ENCODE assay signal across 8 cellular contexts in the genomic region with DNA sequence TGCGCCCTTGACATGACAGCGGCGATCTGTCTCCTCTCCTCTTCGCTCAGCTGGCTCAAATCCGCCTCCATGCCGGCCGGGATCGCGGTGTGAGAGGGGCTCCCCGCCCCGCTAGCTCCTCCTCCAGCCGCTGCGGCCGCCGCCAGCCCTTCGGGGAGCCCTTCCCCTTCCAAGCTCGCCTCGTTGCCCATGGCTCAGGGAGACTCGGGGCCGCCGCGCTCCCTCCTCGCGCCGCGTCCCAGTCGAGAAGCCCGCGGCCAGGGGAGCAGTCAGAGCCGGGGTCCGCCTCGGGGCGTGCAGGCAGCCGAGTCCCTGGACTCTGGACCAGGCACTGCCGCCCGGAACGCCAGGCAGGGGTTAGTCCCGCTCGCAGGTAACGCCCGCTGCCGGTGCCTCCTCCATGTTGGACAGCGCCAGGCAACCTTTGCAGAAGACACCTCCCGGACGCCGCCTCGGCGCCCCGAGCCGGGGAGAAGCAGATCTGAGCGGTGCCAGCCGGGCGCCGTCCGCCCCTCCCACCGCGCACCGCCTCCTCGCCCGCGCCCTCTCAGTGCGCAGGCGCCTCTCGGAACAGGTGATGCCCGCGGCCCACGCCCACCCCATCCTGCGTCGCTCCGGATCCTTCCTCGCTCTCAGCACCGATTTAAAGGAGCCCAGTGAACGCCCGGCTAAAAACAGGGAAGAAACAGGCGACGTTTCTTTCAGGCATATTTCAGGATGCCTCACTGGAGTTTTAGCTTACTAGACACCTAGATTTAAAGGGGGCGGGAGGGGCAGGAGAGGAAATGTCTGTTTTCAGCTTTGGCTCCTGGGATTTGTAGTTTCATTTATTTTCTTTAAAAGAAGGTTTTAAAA. TPM values are rescaled to one million over a fixed set of nuclear protein-coding genes. Genes with fewer than 3 reads are reported as not detected.
DNase-seq lines count a peak whose midpoint lies in the region; ATAC-seq, FAIRE-seq and TF ChIP-seq lines count a peak whose summit lies in the region.

A gene with protein sequence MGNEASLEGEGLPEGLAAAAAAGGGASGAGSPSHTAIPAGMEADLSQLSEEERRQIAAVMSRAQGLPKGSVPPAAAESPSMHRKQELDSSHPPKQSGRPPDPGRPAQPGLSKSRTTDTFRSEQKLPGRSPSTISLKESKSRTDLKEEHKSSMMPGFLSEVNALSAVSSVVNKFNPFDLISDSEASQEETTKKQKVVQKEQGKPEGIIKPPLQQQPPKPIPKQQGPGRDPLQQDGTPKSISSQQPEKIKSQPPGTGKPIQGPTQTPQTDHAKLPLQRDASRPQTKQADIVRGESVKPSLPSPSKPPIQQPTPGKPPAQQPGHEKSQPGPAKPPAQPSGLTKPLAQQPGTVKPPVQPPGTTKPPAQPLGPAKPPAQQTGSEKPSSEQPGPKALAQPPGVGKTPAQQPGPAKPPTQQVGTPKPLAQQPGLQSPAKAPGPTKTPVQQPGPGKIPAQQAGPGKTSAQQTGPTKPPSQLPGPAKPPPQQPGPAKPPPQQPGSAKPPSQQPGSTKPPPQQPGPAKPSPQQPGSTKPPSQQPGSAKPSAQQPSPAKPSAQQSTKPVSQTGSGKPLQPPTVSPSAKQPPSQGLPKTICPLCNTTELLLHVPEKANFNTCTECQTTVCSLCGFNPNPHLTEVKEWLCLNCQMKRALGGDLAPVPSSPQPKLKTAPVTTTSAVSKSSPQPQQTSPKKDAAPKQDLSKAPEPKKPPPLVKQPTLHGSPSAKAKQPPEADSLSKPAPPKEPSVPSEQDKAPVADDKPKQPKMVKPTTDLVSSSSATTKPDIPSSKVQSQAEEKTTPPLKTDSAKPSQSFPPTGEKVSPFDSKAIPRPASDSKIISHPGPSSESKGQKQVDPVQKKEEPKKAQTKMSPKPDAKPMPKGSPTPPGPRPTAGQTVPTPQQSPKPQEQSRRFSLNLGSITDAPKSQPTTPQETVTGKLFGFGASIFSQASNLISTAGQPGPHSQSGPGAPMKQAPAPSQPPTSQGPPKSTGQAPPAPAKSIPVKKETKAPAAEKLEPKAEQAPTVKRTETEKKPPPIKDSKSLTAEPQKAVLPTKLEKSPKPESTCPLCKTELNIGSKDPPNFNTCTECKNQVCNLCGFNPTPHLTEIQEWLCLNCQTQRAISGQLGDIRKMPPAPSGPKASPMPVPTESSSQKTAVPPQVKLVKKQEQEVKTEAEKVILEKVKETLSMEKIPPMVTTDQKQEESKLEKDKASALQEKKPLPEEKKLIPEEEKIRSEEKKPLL (N-terminal part only) (minus strand): TSS at position 483 of the 855 bp plus-strand sequence. CDS start 292 bp downstream, at position 191.

- no peaks in the 10 kb centered on the region for H3K9me3 ChIP-seq in K562 (replicated peaks; ENCODE audit: control insufficient read depth, insufficient read depth, low read depth, low read length)
- H3K9me3 ChIP-seq in iPS DF 6.9 (ENCODE audit: control insufficient read depth, insufficient read depth, low read length) = no peaks in the 10 kb centered on the region
- H3K9me3 ChIP-seq in gastrocnemius medialis = no peaks in the 10 kb centered on the region

- H3K9me1 ChIP-seq in K562 (ENCODE audit: control insufficient read depth, insufficient read depth, low read length) = no peaks in the 10 kb centered on the region

- ATAC-seq in HG02610 (IDR thresholded peaks at IDR 0.05; ENCODE audit: unreplicated experiment) (peak; percentile 95), K562 (peak; percentile 54), gastrocnemius medialis (no peak)

- WGBS in K562 (ENCODE audit: insufficient coverage, low coverage, missing lambda C conversion rate) = 4% methylated on average over 49 of the region's 77 CpGs
- no CpG with 5 or more reads among the region's 77 CpGs for WGBS in iPS DF 6.9 (ENCODE audit: insufficient coverage, insufficient read length)

- no peaks in the 10 kb centered on the region for H4K20me1 ChIP-seq in K562 (replicated peaks; ENCODE audit: control insufficient read depth, insufficient read depth, low read length)

- no peak for TF ChIP-seq POLR2A in K562 (conservative IDR thresholded peaks at IDR 0.05)
- no peak for TF ChIP-seq POLR2A in gastrocnemius medialis (IDR thresholded peaks at IDR 0.05)

- H3K36me3 ChIP-seq in GM06990 (ENCODE audit: control insufficient read depth, insufficient read depth, low read length) (no peaks in the 10 kb centered on the region), K562 (ENCODE audit: control insufficient read depth, insufficient read depth, low read length) (no peaks in the 10 kb centered on the region), iPS DF 6.9 (ENCODE audit: control insufficient read depth, insufficient read depth, low read length) (no peaks in the 10 kb centered on the region), gastrocnemius medialis (no peaks in the 10 kb centered on the region)

- intact Hi-C loops in K562 (cut with micrococcal nuclease) = no loop called here
- intact Hi-C loops in gastrocnemius medialis (cut with DNase I; ENCODE audit: low total_unique reads) = no loop called here

- TF ChIP-seq EP300 in K562 (IDR thresholded peaks at IDR 0.05; ENCODE audit: low read length) = no peak

- no TSS peak for BruUV-seq in K562 (replicated peaks; lab: Mats Ljungman, UMichigan)

- in situ Hi-C loops in K562 (cut with MboI) = no loop called here
- in situ Hi-C loops in gastrocnemius medialis (cut with MboI; ENCODE audit: low sequenced_read_pairs in 4 of 4) = no loop called here

- FAIRE-seq in K562 (lab: Jason Lieb, UNC) = no peak

- H3K4me2 ChIP-seq in K562 (ENCODE audit: insufficient read depth, low read length) = no peak within 1 kb of the TSS

- no peak for TF ChIP-seq RAD21 in K562 (CRISPR knock-in tag; conservative IDR thresholded peaks at IDR 0.05 in 1 of 2, IDR thresholded peaks at IDR 0.05 in 1 of 2)

- DNase-seq in GM06990 (ENCODE audit: extremely low read depth, insufficient read length) (peak; percentile 32), NCI-H1105 (lab: John Stamatoyannopoulos, UW) (peak; percentile 97), SKM-1 treated with dmso at 0.1 percent for 144 hours (lab: John Stamatoyannopoulos, UW; ENCODE audit: unreplicated experiment) (peak; percentile 67), K562 (ENCODE audit: extremely low read depth in 1 of 4, low spot score in 3 of 4) (peak in 2 of 4 experiments; percentile 6), iPS DF 6.9 (ENCODE audit: low read depth, low spot score) (peak; percentile 82), gastrocnemius medialis (peak in 1 of 2 donors; percentile 18)
- DNase-seq in NK-92 treated with Interleukin-12 subunit alpha and Interleukin-12 subunit beta, amount 100 ng/mL, for 24 hours (lab: John Stamatoyannopoulos, UW) = no peak

- H3K9ac ChIP-seq in K562 (ENCODE audit: insufficient read depth in 1 of 2, low read depth in 2 of 2, low read length in 2 of 2) = no peak within 1 kb of the TSS

- TF ChIP-seq CTCF in GM06990 (IDR thresholded peaks at IDR 0.05; ENCODE audit: insufficient read depth, low read length, poor library complexity, severe bottlenecking) = no peak
- TF ChIP-seq CTCF in K562 (IDR thresholded peaks at IDR 0.05 in 2 of 3, conservative IDR thresholded peaks at IDR 0.05 in 1 of 3; ENCODE audit: insufficient read depth in 2 of 3, low read depth in 1 of 3, low read length in 3 of 3) = no peak
- no peak for TF ChIP-seq CTCF in gastrocnemius medialis (IDR thresholded peaks at IDR 0.05 in 4 of 5, conservative IDR thresholded peaks at IDR 0.05 in 1 of 5)

- CTCF ChIA-PET in K562 (lab: Yijun Ruan, JAX; ENCODE audit: low intra/inter-chr PET ratio) = no interaction called here

- H3K27ac ChIP-seq in K562 (ENCODE audit: extremely low read depth, low read depth, low read length) = no peak within 1 kb of the TSS
- H3K27ac ChIP-seq in iPS DF 6.9 (ENCODE audit: low read length) = no peak within 1 kb of the TSS
- no peak within 1 kb of the TSS for H3K27ac ChIP-seq in gastrocnemius medialis

- H3K27me3 ChIP-seq in GM06990 (replicated peaks; ENCODE audit: control insufficient read depth, insufficient read depth, low read length) = no peaks in the 10 kb centered on the region
- H3K27me3 ChIP-seq in K562 (ENCODE audit: control insufficient read depth in 2 of 2, insufficient read depth in 2 of 2, low read length in 2 of 2) = no peaks in the 10 kb centered on the region
- H3K27me3 ChIP-seq in iPS DF 6.9 (ENCODE audit: control insufficient read depth, insufficient read depth, low read length) = no peaks in the 10 kb centered on the region
- peaks cover 6 to 23% (median 22%) of the 10 kb centered on the region in 3 donors for H3K27me3 ChIP-seq in gastrocnemius medialis

- H3K4me3 ChIP-seq in GM06990 (replicated peaks; ENCODE audit: low read depth, low read length) (peak within 1 kb of the TSS; percentile 42), K562 (no peak within 1 kb of the TSS), iPS DF 6.9 (ENCODE audit: low read length) (peak within 1 kb of the TSS; percentile 74), gastrocnemius medialis (peak within 1 kb of the TSS; percentile 41 to 58 (median 48))

- POLR2A ChIA-PET in K562 (lab: Yijun Ruan, JAX) = no interaction called here

- H2AFZ ChIP-seq in K562 (ENCODE audit: low read depth, low read length) = no peak within 1 kb of the TSS

- H3K4me1 ChIP-seq in K562 (replicated peaks in 1 of 2; ENCODE audit: control insufficient read depth in 2 of 2, insufficient read depth in 2 of 2, low read length in 2 of 2) = peaks cover 0 to 8% of the 10 kb centered on the region in 2 experiments; a peak in 1 of 5 replicates
- H3K4me1 ChIP-seq in iPS DF 6.9 (ENCODE audit: control insufficient read depth, insufficient read depth, low read length) = no peaks in the 10 kb centered on the region
- peaks cover 0 to 8% of the 10 kb centered on the region in 2 donors for H3K4me1 ChIP-seq in gastrocnemius medialis

- no peaks in the 10 kb centered on the region for H3K79me2 ChIP-seq in K562 (ENCODE audit: control insufficient read depth, insufficient read depth, low read length)

RNA-seq across cellular contexts. Expression of the gene that starts here (rescaled TPM):
- not detected in 2 replicates for total RNA-seq in K562 (2011; cell fraction: chromatin; rRNA removed; ENCODE audit: low replicate concordance)
- total RNA-seq in K562 (2011; cell fraction: nucleolus; rRNA removed) = under 0.01 TPM in 1 of 2 replicates, not detected in the other
- not detected in 2 replicates for total RNA-seq in K562 (2011; cell fraction: nucleoplasm; rRNA removed)
- total RNA-seq in K562 (2014; rRNA removed) (not detected in 2 replicates), K562 (2014; rRNA removed; fragmentation: Illumina TruSeq; extraction: Trizol) (not detected in 2 replicates), K562 (2015; rRNA removed; fragmentation: Illumina TruSeq; extraction: Trizol) (under 0.01 TPM in 1 of 2 replicates, not detected in the other), K562 (2021) (not detected in 2 replicates), gastrocnemius medialis (under 1 TPM in 2 of 4 donors, not detected in 2; 0.05 to 0.29 TPM)
- polyA plus RNA-seq in K562 (2011; rRNA removed) (under 0.01 and 0.01 TPM in 2 replicates), K562 (2014; fragmentation: Illumina TruSeq; extraction: Trizol) (not detected in 2 replicates), K562 (2014; fragmentation: Nextera tagmentation; extraction: Ambion mirVana) (not detected), K562 (2014; rRNA removed) (not detected in 2 replicates)
- polyA plus RNA-seq in K562 (2011; cell fraction: cytosol; rRNA removed) = under 0.01 and 0.01 TPM in 2 replicates
- polyA plus RNA-seq in K562 (2011; cell fraction: nucleus; rRNA removed) = 0.03 TPM in 1 of 2 replicates, not detected in the other
- 0.01 and 0.07 TPM in 2 replicates for polyA plus RNA-seq in K562 (2012)
- polyA minus RNA-seq in K562 (2011; rRNA and poly(A)+ RNA removed) = 0.07 TPM in 1 of 2 replicates, not detected in the other
- under 0.01 TPM in 1 of 2 replicates, not detected in the other for polyA minus RNA-seq in K562 (2011; cell fraction: cytosol; rRNA and poly(A)+ RNA removed)
- under 0.01 TPM in 2 replicates for polyA minus RNA-seq in K562 (2011; cell fraction: nucleus; rRNA and poly(A)+ RNA removed)

Comparison
In these comparisons a context has a peak if more than half of its experiments do, and no peak if none do; other contexts are left out.
1. Peak in ATAC-seq in K562; RNA of the gene not detected or under 1 TPM.